In genomic region chr17:61418433-61418832, GRCh38 we compare ENCODE assay signal across 37 cellular contexts. TPM values are rescaled to one million over a fixed set of nuclear protein-coding genes. Genes with fewer than 3 reads are reported as not detected.
"Had no signal": no experiment of that assay in that cellular context is flagged by ENCODE, and none has a peak within 500 bp of the region (broad histone marks: within the 10 kb centered on the region; RNA-seq: fewer than 3 reads in every experiment).

No MANE protein-coding gene starts in this region.

- H3K4me1 Mint-ChIP-seq: activated CD4-positive, alpha-beta T cell treated with anti-CD3 and anti-CD28 coated beads for 36 hours; activated CD4-positive, alpha-beta T cell treated with anti-CD3 and anti-CD28 coated beads, Interleukin-2, amount 10 ng/mL, durations not matched to agents 24 days and 14 days; activated CD8-positive, alpha-beta memory T cell treated with anti-CD3 and anti-CD28 coated beads, Interleukin-2, amount 10 ng/mL, durations not matched to agents 7 days and 5 days; activated naive CD8-positive, alpha-beta T cell treated with anti-CD3 and anti-CD28 coated beads, Interleukin-2, amount 10 ng/mL, durations not matched to agents 7 days and 5 days; T-helper 17 cell had no signal

- FAIRE-seq: endometrium, endothelial cell of umbilical vein had no signal

- H3K27me3 ChIP-seq: ascending aorta, colonic mucosa had no signal

- H3K4me3 ChIP-seq: ascending aorta, breast epithelium, cardiac muscle cell, colonic mucosa, esophagus squamous epithelium, gastroesophageal sphincter had no signal

- ATAC-seq: activated CD4-positive, alpha-beta T cell treated with anti-CD3 and anti-CD28 coated beads for 36 hours; activated CD8-positive, alpha-beta memory T cell treated with anti-CD3 and anti-CD28 coated beads, Interleukin-2, amount 10 ng/mL, durations not matched to agents 7 days and 5 days; activated CD8-positive, alpha-beta T cell treated with anti-CD3 and anti-CD28 coated beads, Interleukin-2, amount 10 ng/mL, durations not matched to agents 7 days and 5 days; activated naive CD4-positive, alpha-beta T cell treated with anti-CD3 and anti-CD28 coated beads, Interleukin-2, amount 50 U/mL, for 72 hours; activated T-cell treated with anti-CD3 and anti-CD28 coated beads, Interleukin-2, amount 50 U/mL, for 72 hours; gastroesophageal sphincter; T-helper 17 cell had no signal

- H3K36me3 ChIP-seq: ascending aorta, breast epithelium, cardiac muscle cell, colonic mucosa, esophagus squamous epithelium, gastroesophageal sphincter had no signal

- H3K9me3 ChIP-seq: ascending aorta, breast epithelium, colonic mucosa, esophagus squamous epithelium, gastroesophageal sphincter had no signal

- H3K27ac Mint-ChIP-seq: activated CD4-positive, alpha-beta memory T cell treated with anti-CD3 and anti-CD28 coated beads for 36 hours; activated CD4-positive, alpha-beta T cell treated with anti-CD3 and anti-CD28 coated beads for 36 hours; activated CD4-positive, alpha-beta T cell treated with anti-CD3 and anti-CD28 coated beads, Interleukin-2, amount 10 ng/mL, durations not matched to agents 24 days and 14 days; activated CD8-positive, alpha-beta memory T cell treated with anti-CD3 and anti-CD28 coated beads, Interleukin-2, amount 10 ng/mL, durations not matched to agents 7 days and 5 days; activated CD8-positive, alpha-beta T cell treated with anti-CD3 and anti-CD28 coated beads, Interleukin-2, amount 10 ng/mL, durations not matched to agents 7 days and 5 days; activated naive CD4-positive, alpha-beta T cell treated with anti-CD3 and anti-CD28 coated beads, Interleukin-2, amount 10 ng/mL, durations not matched to agents 7 days and 5 days; activated naive CD4-positive, alpha-beta T cell treated with anti-CD3 and anti-CD28 coated beads, Interleukin-2, amount 50 U/mL, for 72 hours; activated naive CD8-positive, alpha-beta T cell treated with anti-CD3 and anti-CD28 coated beads, Interleukin-2, amount 10 ng/mL, durations not matched to agents 7 days and 5 days; activated T-cell treated with anti-CD3 and anti-CD28 coated beads, Interleukin-2, amount 50 U/mL, for 72 hours; T-helper 17 cell; T-helper 2 cell treated with Interferon-gamma antibody and Interleukin-4, amounts not matched to agents 5 μg/mL and 100 μg/mL, for 36 hours had no signal

- H3K4me1 ChIP-seq: colonic mucosa had no signal

- H3K27ac ChIP-seq: ascending aorta, breast epithelium, cardiac muscle cell, colonic mucosa, epithelial cell of prostate, esophagus squamous epithelium, gastroesophageal sphincter had no signal

- H3K9me3 Mint-ChIP-seq: activated CD4-positive, alpha-beta memory T cell treated with anti-CD3 and anti-CD28 coated beads for 36 hours; activated CD4-positive, alpha-beta T cell treated with anti-CD3 and anti-CD28 coated beads, Interleukin-2, amount 10 ng/mL, durations not matched to agents 24 days and 14 days; activated naive CD4-positive, alpha-beta T cell treated with anti-CD3 and anti-CD28 coated beads, Interleukin-2, amount 10 ng/mL, durations not matched to agents 7 days and 5 days; activated naive CD4-positive, alpha-beta T cell treated with anti-CD3 and anti-CD28 coated beads, Interleukin-2, amount 50 U/mL, for 72 hours; activated naive CD8-positive, alpha-beta T cell treated with anti-CD3 and anti-CD28 coated beads, Interleukin-2, amount 10 ng/mL, durations not matched to agents 7 days and 5 days; activated T-cell treated with anti-CD3 and anti-CD28 coated beads, Interleukin-2, amount 50 U/mL, for 72 hours; brain; T-helper 2 cell treated with Interferon-gamma antibody and Interleukin-4, amounts not matched to agents 5 μg/mL and 100 μg/mL, for 36 hours had no signal

- H3K4me3 Mint-ChIP-seq: activated CD4-positive, alpha-beta memory T cell treated with anti-CD3 and anti-CD28 coated beads for 36 hours; activated CD4-positive, alpha-beta T cell treated with anti-CD3 and anti-CD28 coated beads for 36 hours; activated CD4-positive, alpha-beta T cell treated with anti-CD3 and anti-CD28 coated beads, Interleukin-2, amount 10 ng/mL, durations not matched to agents 24 days and 14 days; activated CD8-positive, alpha-beta memory T cell treated with anti-CD3 and anti-CD28 coated beads, Interleukin-2, amount 10 ng/mL, durations not matched to agents 7 days and 5 days; activated CD8-positive, alpha-beta T cell treated with anti-CD3 and anti-CD28 coated beads, Interleukin-2, amount 10 ng/mL, durations not matched to agents 7 days and 5 days; activated naive CD4-positive, alpha-beta T cell treated with anti-CD3 and anti-CD28 coated beads, Interleukin-2, amount 10 ng/mL, durations not matched to agents 7 days and 5 days; activated naive CD8-positive, alpha-beta T cell treated with anti-CD3 and anti-CD28 coated beads, Interleukin-2, amount 10 ng/mL, durations not matched to agents 7 days and 5 days; activated T-cell treated with anti-CD3 and anti-CD28 coated beads, Interleukin-2, amount 50 U/mL, for 72 hours; brain; T-helper 2 cell treated with Interferon-gamma antibody and Interleukin-4, amounts not matched to agents 5 μg/mL and 100 μg/mL, for 36 hours had no signal

- DNase-seq: activated CD4-positive, alpha-beta memory T cell treated with anti-CD3 and anti-CD28 coated beads for 36 hours; activated CD4-positive, alpha-beta T cell treated with anti-CD3 and anti-CD28 coated beads for 36 hours; activated CD4-positive, alpha-beta T cell treated with anti-CD3 and anti-CD28 coated beads, Interleukin-2, amount 10 ng/mL, durations not matched to agents 24 days and 14 days; activated CD4-positive, CD25-positive, alpha-beta regulatory T cell; activated CD4-positive, CD25-positive, alpha-beta regulatory T cell treated with anti-CD3 and anti-CD28 coated beads, Interleukin-2, amount 50 U/mL, for 72 hours; activated CD8-positive, alpha-beta memory T cell treated with anti-CD3 and anti-CD28 coated beads, Interleukin-2, amount 10 ng/mL, durations not matched to agents 7 days and 5 days; activated CD8-positive, alpha-beta memory T cell treated with anti-CD3 and anti-CD28 coated beads, Interleukin-2, amount 50 U/mL, for 4 hours; activated CD8-positive, alpha-beta T cell treated with anti-CD3 and anti-CD28 coated beads, Interleukin-2, amount 10 ng/mL, durations not matched to agents 7 days and 5 days; activated gamma-delta T cell; activated naive CD4-positive, alpha-beta T cell; activated naive CD4-positive, alpha-beta T cell treated with anti-CD3 and anti-CD28 coated beads, Interleukin-2, amount 10 ng/mL, durations not matched to agents 7 days and 5 days; activated naive CD8-positive, alpha-beta T cell treated with anti-CD3 and anti-CD28 coated beads, Interleukin-2, amount 10 ng/mL, durations not matched to agents 7 days and 5 days; activated T-cell treated with anti-CD3 and anti-CD28 coated beads, Interleukin-2, amount 50 U/mL, for 1 hour; activated T-cell treated with anti-CD3 and anti-CD28 coated beads, Interleukin-2, amount 50 U/mL, for 72 hours; central memory CD4-positive, alpha-beta T cell; cerebellar nuclear complex; colonic mucosa; effector CD8-positive, alpha-beta T cell; esophagus squamous epithelium; foreskin melanocyte; T-helper 1 cell; T-helper 17 cell; T1000 had no signal

- H3K36me3 Mint-ChIP-seq: activated CD4-positive, alpha-beta memory T cell treated with anti-CD3 and anti-CD28 coated beads for 36 hours; activated naive CD4-positive, alpha-beta T cell treated with anti-CD3 and anti-CD28 coated beads, Interleukin-2, amount 10 ng/mL, durations not matched to agents 7 days and 5 days; activated naive CD4-positive, alpha-beta T cell treated with anti-CD3 and anti-CD28 coated beads, Interleukin-2, amount 50 U/mL, for 72 hours; activated naive CD8-positive, alpha-beta T cell treated with anti-CD3 and anti-CD28 coated beads, Interleukin-2, amount 10 ng/mL, durations not matched to agents 7 days and 5 days; brain had no signal

RNA-seq across cellular contexts. Expression of gene TBX2, which starts 18.8 kb away (rescaled TPM):
- total RNA-seq: activated CD4-positive, alpha-beta T cell treated with anti-CD3 and anti-CD28 coated beads for 36 hours; activated CD4-positive, alpha-beta T cell treated with anti-CD3 and anti-CD28 coated beads, Interleukin-2, amount 10 ng/mL, durations not matched to agents 24 days and 14 days; activated CD8-positive, alpha-beta memory T cell treated with anti-CD3 and anti-CD28 coated beads for 36 hours; activated CD8-positive, alpha-beta memory T cell treated with anti-CD3 and anti-CD28 coated beads, Interleukin-2, amount 10 ng/mL, durations not matched to agents 7 days and 5 days; activated CD8-positive, alpha-beta T cell treated with anti-CD3 and anti-CD28 coated beads, Interleukin-2, amount 10 ng/mL, durations not matched to agents 7 days and 5 days; activated naive CD4-positive, alpha-beta T cell treated with anti-CD3 and anti-CD28 coated beads, Interleukin-2, amount 50 U/mL, for 72 hours; activated naive CD8-positive, alpha-beta T cell treated with anti-CD3 and anti-CD28 coated beads, Interleukin-2, amount 10 ng/mL, durations not matched to agents 7 days and 5 days; dermis microvascular lymphatic vessel endothelial cell; endothelial cell of umbilical vein had no signal
- polyA plus RNA-seq: endothelial cell of umbilical vein had no signal

RNA-seq across cellular contexts. Expression of gene TBX4, which starts 33.8 kb away (rescaled TPM):
- total RNA-seq: activated CD4-positive, alpha-beta memory T cell treated with anti-CD3 and anti-CD28 coated beads for 36 hours; activated CD4-positive, alpha-beta T cell treated with anti-CD3 and anti-CD28 coated beads for 36 hours; activated CD4-positive, alpha-beta T cell treated with anti-CD3 and anti-CD28 coated beads, Interleukin-2, amount 10 ng/mL, durations not matched to agents 24 days and 14 days; activated CD8-positive, alpha-beta memory T cell treated with anti-CD3 and anti-CD28 coated beads for 36 hours; activated CD8-positive, alpha-beta memory T cell treated with anti-CD3 and anti-CD28 coated beads, Interleukin-2, amount 10 ng/mL, durations not matched to agents 7 days and 5 days; activated CD8-positive, alpha-beta T cell treated with anti-CD3 and anti-CD28 coated beads, Interleukin-2, amount 10 ng/mL, durations not matched to agents 7 days and 5 days; activated naive CD4-positive, alpha-beta T cell treated with anti-CD3 and anti-CD28 coated beads, Interleukin-2, amount 50 U/mL, for 72 hours; activated naive CD8-positive, alpha-beta T cell treated with anti-CD3 and anti-CD28 coated beads, Interleukin-2, amount 10 ng/mL, durations not matched to agents 7 days and 5 days; activated T-cell treated with anti-CD3 and anti-CD28 coated beads, Interleukin-2, amount 50 U/mL, for 72 hours; ascending aorta; colonic mucosa; dermis microvascular lymphatic vessel endothelial cell; endothelial cell of umbilical vein; esophagus squamous epithelium; fibroblast of villous mesenchyme; glomerular endothelial cell; T-helper 17 cell had no signal
- polyA plus RNA-seq: endothelial cell of umbilical vein had no signal
